Comparison of ENCODE assay signal across 10 cellular contexts in genomic region chr15:31359722-31360111, GRCh38. TPM values are rescaled to one million over a fixed set of nuclear protein-coding genes. Genes with fewer than 3 reads are reported as not detected.
DNase-seq lines count a peak whose midpoint lies in the region; ATAC-seq, FAIRE-seq and TF ChIP-seq lines count a peak whose summit lies in the region.
"Had no signal": no experiment of that assay in that cellular context is flagged by ENCODE, and none has a peak within 500 bp of the region (broad histone marks: within the 10 kb centered on the region; RNA-seq: fewer than 3 reads in every experiment).

No MANE protein-coding gene starts in this region.

- no peak for ATAC-seq in SK-N-SH treated with all-trans-retinoic acid at 6 μM for 48 hours

- POLR2A ChIA-PET in SK-N-SH (lab: Yijun Ruan, JAX) = interaction anchor here (1.4 to 1.8 kb wide), 2 partner anchors 13 to 34 kb away, joined by 4 to 6 read pairs; no protein-coding TSS in a partner anchor
- POLR2A ChIA-PET in OCI-LY7 (lab: Charles Lee) = interaction anchor here (0.6 to 2.0 kb wide), 2 partner anchors 12 to 18 kb away, joined by 5 read pairs; no protein-coding TSS in a partner anchor

- TF ChIP-seq RAD21 in SK-N-SH (IDR thresholded peaks at IDR 0.05; ENCODE audit: low read length) = no peak

- BruUV-seq in OCI-LY7 (replicated peaks; lab: Mats Ljungman, UMichigan) = no TSS peak

- H3K79me2 ChIP-seq in SK-N-SH (ENCODE audit: insufficient read depth) (peaks cover 41% of the 10 kb centered on the region), OCI-LY7 (ENCODE audit: insufficient read depth, low read depth, low read length) (peaks cover 92% of the 10 kb centered on the region)

- H3K4me2 ChIP-seq in SK-N-SH = no peak overlapping the region
- peak overlapping the region; percentile 97 for H3K4me2 ChIP-seq in OCI-LY7 (ENCODE audit: low read length)

- H4K20me1 ChIP-seq in SK-N-SH (ENCODE audit: insufficient read depth) (peaks cover 57% of the 10 kb centered on the region), OCI-LY7 (ENCODE audit: insufficient read depth, low read length) (no peaks in the 10 kb centered on the region)

- H3K4me3 ChIP-seq in SK-N-SH (ENCODE audit: low read depth in 2 of 2, low read length in 1 of 2) (no peak overlapping the region), OCI-LY7 (ENCODE audit: low read depth, low read length, poor library complexity, severe bottlenecking) (peak overlapping the region; percentile 56), small intestine (ENCODE audit: low read depth in 1 of 2, low read length in 2 of 2) (no peak overlapping the region)
- H3K4me3 ChIP-seq: uterus had no signal

- H3K4me1 ChIP-seq in SK-N-SH (ENCODE audit: control insufficient read depth in 1 of 2, insufficient read depth in 2 of 2, low read depth in 1 of 2, low read length in 1 of 2) (peaks cover 0 to 80% of the 10 kb centered on the region in 2 experiments; a peak in 2 of 4 replicates), OCI-LY7 (ENCODE audit: insufficient read depth, low read length, poor library complexity, severe bottlenecking) (peaks cover 98% of the 10 kb centered on the region), small intestine (ENCODE audit: control insufficient read depth in 2 of 2, insufficient read depth in 1 of 2, low read depth in 1 of 2, low read length in 1 of 2) (peaks cover 19 to 51% of the 10 kb centered on the region in 2 donors)

- CTCF ChIA-PET in SK-N-SH (lab: Yijun Ruan, JAX) = interaction anchor here (1.5 to 3.1 kb wide), 5 partner anchors 8 to 159 kb away, joined by 3 to 17 read pairs (median 5); no protein-coding TSS in a partner anchor
- CTCF ChIA-PET in OCI-LY7 (lab: Charles Lee; ENCODE audit: unreplicated experiment) = interaction anchor here (0.8 to 1.9 kb wide), 4 partner anchors 13 to 113 kb away, joined by 3 to 8 read pairs (median 4); no protein-coding TSS in a partner anchor

- H3K36me3 ChIP-seq in SK-N-SH (replicated peaks in 1 of 2; ENCODE audit: control insufficient read depth in 1 of 2, insufficient read depth in 2 of 2, low read length in 1 of 2) = no peaks in the 10 kb centered on the region
- peaks cover 32% of the 10 kb centered on the region for H3K36me3 ChIP-seq in OCI-LY7 (ENCODE audit: insufficient read depth, low read length)
- H3K36me3 ChIP-seq in small intestine (ENCODE audit: control insufficient read depth in 2 of 2, insufficient read depth in 2 of 2, low read length in 2 of 2) = no peaks in the 10 kb centered on the region
- H3K36me3 ChIP-seq: uterus had no signal

- H3K27me3 ChIP-seq in SK-N-SH (ENCODE audit: insufficient read depth) (no peaks in the 10 kb centered on the region), small intestine (ENCODE audit: control insufficient read depth in 2 of 2, insufficient read depth in 2 of 2, low read length in 2 of 2) (no peaks in the 10 kb centered on the region)
- H3K27me3 ChIP-seq: uterus had no signal

- no peak for TF ChIP-seq EP300 in SK-N-SH (IDR thresholded peaks at IDR 0.05; ENCODE audit: borderline replicate concordance in 1 of 2, low read depth in 1 of 2, low read length in 1 of 2)

- H3K9me2 ChIP-seq in SK-N-SH (no peaks in the 10 kb centered on the region), OCI-LY7 (ENCODE audit: insufficient read depth, low read length) (no peaks in the 10 kb centered on the region)

- H3K27ac ChIP-seq in SK-N-SH (ENCODE audit: low read depth in 2 of 2, low read length in 1 of 2) (peak overlapping the region in 1 of 2 experiments; percentile 47; a peak in 1 of 4 replicates), OCI-LY7 (ENCODE audit: low read depth, low read length, poor library complexity, severe bottlenecking) (peak overlapping the region; percentile 98), small intestine (ENCODE audit: low read depth in 1 of 2, low read length in 1 of 2) (peak overlapping the region; percentile 88 to 96)
- H3K27ac ChIP-seq: uterus had no signal

- H3F3A ChIP-seq in SK-N-SH (replicated peaks; ENCODE audit: insufficient read depth) = no peaks in the 10 kb centered on the region

- 87% methylated on average over 5 of the region's 7 CpGs for WGBS in SK-N-SH (ENCODE audit: low lambda C conversion rate)
- 24 to 46% (median 35%) methylated on average over 7 of the region's 7 CpGs for WGBS in small intestine, 3 donors

- no peaks in the 10 kb centered on the region for H3K9me3 ChIP-seq in SK-N-SH
- H3K9me3 ChIP-seq in OCI-LY7 (ENCODE audit: low read length) = no peaks in the 10 kb centered on the region
- H3K9me3 ChIP-seq in small intestine (ENCODE audit: control insufficient read depth, low read depth) = no peaks in the 10 kb centered on the region
- H3K9me3 ChIP-seq: uterus had no signal

- peak; percentile 59 for TF ChIP-seq POLR2A in erythroblast (IDR thresholded peaks at IDR 0.05; ENCODE audit: low read length)

- H3K9ac ChIP-seq in SK-N-SH = no peak overlapping the region

- H2AFZ ChIP-seq in SK-N-SH (ENCODE audit: low read depth) = no peak overlapping the region
- no peak overlapping the region for H2AFZ ChIP-seq in OCI-LY7 (ENCODE audit: low read length)

- TF ChIP-seq CTCF in SK-N-SH (IDR thresholded peaks at IDR 0.05) = no peak
- TF ChIP-seq CTCF in OCI-LY7 (conservative IDR thresholded peaks at IDR 0.05; ENCODE audit: low read length) = no peak

- FAIRE-seq in small intestine (lab: Jason Lieb, UNC) = no peak

- DNase-seq in SK-N-SH (peak; percentile 46), OCI-LY7 (ENCODE audit: low spot score) (no peak), erythroblast (lab: John Stamatoyannopoulos, UW) (peak; percentile 63 to 72), small intestine (peak; percentile 55), NCI-H82 (lab: John Stamatoyannopoulos, UW) (no peak)
- no peak for DNase-seq in central memory CD4-positive, alpha-beta T cell
- no peak for DNase-seq in activated effector memory CD4-positive, alpha-beta T cell treated with Interleukin-2 at 50 U/mL for 16 hours
- DNase-seq: mammary epithelial cell, uterus had no signal

- intact Hi-C loops in OCI-LY7 (cut with micrococcal nuclease; ENCODE audit: unreplicated experiment) = loop anchor here (2.0 kb wide), 1 partner anchor 75 kb away; no protein-coding TSS in a partner anchor

TF ChIP-seq in SK-N-SH, 30 proteins besides CTCF, POLR2A, EP300 and RAD21 (continues in another document):
- TF ChIP-seq RCOR1 (IDR thresholded peaks at IDR 0.05; ENCODE audit: low read length) (no peak), SIN3A (IDR thresholded peaks at IDR 0.05; ENCODE audit: borderline replicate concordance, low read depth, low read length) (no peak), RXRA (IDR thresholded peaks at IDR 0.05; ENCODE audit: borderline replicate concordance, low read depth) (no peak), TCF12 (IDR thresholded peaks at IDR 0.05) (no peak), FOXM1 (IDR thresholded peaks at IDR 0.05; ENCODE audit: low read depth) (no peak), EZH2phosphoT487 (IDR thresholded peaks at IDR 0.05; ENCODE audit: borderline replicate concordance, low read depth) (no peak), MEF2A (IDR thresholded peaks at IDR 0.05; ENCODE audit: borderline replicate concordance, low read depth) (no peak), FOXJ3 (CRISPR knock-in tag; IDR thresholded peaks at IDR 0.05) (no peak)

TF ChIP-seq in SK-N-SH treated with all-trans-retinoic acid at 6 μM for 48 hours, 23 proteins besides CTCF, POLR2A, EP300 and RAD21:
- TF ChIP-seq ZNF565 (CRISPR knock-in tag; conservative IDR thresholded peaks at IDR 0.05; ENCODE audit: low read depth) = no peak
- TF ChIP-seq PATZ1 (CRISPR knock-in tag; IDR thresholded peaks at IDR 0.05; ENCODE audit: borderline replicate concordance) = no peak
- no peak for TF ChIP-seq CREB5 (CRISPR knock-in tag; IDR thresholded peaks at IDR 0.05; ENCODE audit: low read depth)

RNA-seq across cellular contexts. Expression of gene KLF13, which starts 33.1 kb away (rescaled TPM):
- polyA plus RNA-seq in SK-N-SH (2012; rRNA removed) = 7.1 and 8.6 TPM in 2 replicates
- polyA plus RNA-seq in SK-N-SH (2012; cell fraction: cytosol; rRNA removed) = 9.4 and 11.1 TPM in 2 replicates
- polyA plus RNA-seq in SK-N-SH (2012; cell fraction: nucleus; rRNA removed) = 7.4 and 9.3 TPM in 2 replicates
- 62.0 and 64.6 TPM in 2 replicates for total RNA-seq in OCI-LY7 (2014; rRNA removed; shearing (Covaris generic))
- 62.6 and 63.2 TPM in 2 replicates for total RNA-seq in OCI-LY7 (2022)
- polyA plus RNA-seq in small intestine = 10 to 100 TPM; 50.6 to 61.3 (median 51.9) TPM

Comparison
In these comparisons a context has a peak if more than half of its experiments do, and no peak if none do; other contexts are left out.
1. DNase-seq: peak in SK-N-SH (single experiment), erythroblast (2 of 2) and small intestine (single experiment); none in OCI-LY7 (single experiment), central memory CD4-positive, alpha-beta T cell (single experiment), activated effector memory CD4-positive, alpha-beta T cell treated with Interleukin-2 at 50 U/mL for 16 hours (single experiment) and NCI-H82 (single experiment).